1 cellular context compared by ENCODE assay signal in the genomic region with DNA sequence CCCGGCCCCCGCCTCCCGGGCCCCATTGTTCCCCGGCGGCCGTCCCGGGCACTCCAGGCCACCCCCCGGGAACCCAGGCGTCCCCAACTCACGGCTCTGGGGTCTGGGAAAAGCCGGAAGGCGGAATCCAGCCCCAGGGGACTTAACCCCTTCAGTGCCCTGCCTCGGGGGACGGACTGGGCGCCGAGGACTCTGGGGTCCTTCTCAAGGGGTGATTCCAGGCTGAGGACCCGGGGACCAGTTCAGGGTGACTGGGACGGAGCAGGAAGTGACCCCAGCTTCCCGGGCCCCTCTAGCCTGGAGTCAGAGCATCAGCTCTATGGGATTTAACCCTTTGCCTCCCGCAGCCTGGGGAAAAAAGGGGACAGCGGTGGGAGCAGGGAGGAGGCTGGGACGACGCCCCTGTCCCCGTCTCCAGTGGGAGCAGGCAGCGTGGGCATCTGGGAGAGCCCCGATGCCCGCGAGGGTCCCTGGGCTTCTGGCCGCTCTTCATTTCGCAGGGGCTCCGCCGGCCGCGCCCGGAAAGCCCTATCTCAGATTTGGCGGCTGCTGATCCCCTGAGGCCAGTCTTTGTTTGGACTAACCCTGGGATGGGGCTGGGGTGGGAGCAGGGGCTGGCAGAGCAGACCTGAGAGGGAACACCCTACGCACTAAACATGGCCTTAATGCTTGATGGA.
TF ChIP-seq lines count a peak whose summit lies in the region.

ZNF629 (minus strand) TSS at position 270 of the 677 bp plus-strand sequence. CDS start 2,723 bp downstream, outside the sequence.

TF ChIP-seq in HepG2, 621 proteins besides CTCF, POLR2A, EP300 and RAD21 (continued from another document and continues in another):
- TF ChIP-seq ARID3A (IDR thresholded peaks at IDR 0.05; ENCODE audit: low read depth, low read length): no peak
- no peak for TF ChIP-seq PREB (CRISPR knock-in tag; IDR thresholded peaks at IDR 0.05)
- no peak for TF ChIP-seq USF2 (IDR thresholded peaks at IDR 0.05; ENCODE audit: low read depth, low read length)
- no peak for TF ChIP-seq USF2 (CRISPR knock-in tag; IDR thresholded peaks at IDR 0.05; ENCODE audit: borderline replicate concordance)
- peak; percentile 64; the same call in 1 of the 2 replicates for TF ChIP-seq GFI1 (CRISPR knock-in tag; IDR thresholded peaks at IDR 0.05; ENCODE audit: borderline replicate concordance)
- TF ChIP-seq GMEB1 (CRISPR knock-in tag; IDR thresholded peaks at IDR 0.05; ENCODE audit: borderline replicate concordance): no peak
- TF ChIP-seq NFKBIZ (CRISPR knock-in tag; IDR thresholded peaks at IDR 0.05): no peak
- no peak for TF ChIP-seq CHD2 (IDR thresholded peaks at IDR 0.05; ENCODE audit: low read depth, low read length)
- TF ChIP-seq ZNF883 (CRISPR knock-in tag; IDR thresholded peaks at IDR 0.05; ENCODE audit: not compliant biosample characterization): no peak
- no peak for TF ChIP-seq ZBTB21 (CRISPR knock-in tag; IDR thresholded peaks at IDR 0.05)
- peak; percentile 35; the same call in 1 of the 2 replicates for TF ChIP-seq TFDP2 (CRISPR knock-in tag; IDR thresholded peaks at IDR 0.05)
- TF ChIP-seq POLR2G (IDR thresholded peaks at IDR 0.05; ENCODE audit: low read depth, low read length): peak; percentile 86
- no peak for TF ChIP-seq FOSL1 (CRISPR knock-in tag; IDR thresholded peaks at IDR 0.05; ENCODE audit: borderline replicate concordance)
- TF ChIP-seq ZNF264 (CRISPR knock-in tag; IDR thresholded peaks at IDR 0.05): no peak
- TF ChIP-seq ESRRA (CRISPR knock-in tag; IDR thresholded peaks at IDR 0.05; ENCODE audit: low read depth): no peak
- no peak for TF ChIP-seq SYNCRIP (IDR thresholded peaks at IDR 0.05; ENCODE audit: insufficient read depth, low read depth, low read length)
- no peak for TF ChIP-seq BCLAF1 (IDR thresholded peaks at IDR 0.05)
- TF ChIP-seq ZBTB7A (CRISPR knock-in tag; IDR thresholded peaks at IDR 0.05): peak; percentile 77
- TF ChIP-seq MXI1 (IDR thresholded peaks at IDR 0.05; ENCODE audit: borderline replicate concordance, low read depth, low read length): peak; percentile 44; the same call in 1 of the 3 replicates
- TF ChIP-seq, protein P1, sequence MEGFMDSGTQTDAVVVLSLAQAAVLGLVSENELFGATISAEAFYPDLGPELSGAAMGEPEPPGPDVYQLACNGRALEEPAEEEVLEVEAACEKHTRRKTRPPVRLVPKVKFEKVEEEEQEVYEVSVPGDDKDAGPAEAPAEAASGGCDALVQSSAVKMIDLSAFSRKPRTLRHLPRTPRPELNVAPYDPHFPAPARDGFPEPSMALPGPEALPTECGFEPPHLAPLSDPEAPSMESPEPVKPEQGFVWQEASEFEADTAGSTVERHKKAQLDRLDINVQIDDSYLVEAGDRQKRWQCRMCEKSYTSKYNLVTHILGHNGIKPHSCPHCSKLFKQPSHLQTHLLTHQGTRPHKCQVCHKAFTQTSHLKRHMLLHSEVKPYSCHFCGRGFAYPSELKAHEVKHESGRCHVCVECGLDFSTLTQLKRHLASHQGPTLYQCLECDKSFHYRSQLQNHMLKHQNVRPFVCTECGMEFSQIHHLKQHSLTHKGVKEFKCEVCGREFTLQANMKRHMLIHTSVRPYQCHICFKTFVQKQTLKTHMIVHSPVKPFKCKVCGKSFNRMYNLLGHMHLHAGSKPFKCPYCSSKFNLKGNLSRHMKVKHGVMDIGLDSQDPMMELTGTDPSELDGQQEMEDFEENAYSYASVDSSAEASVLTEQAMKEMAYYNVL (CRISPR knock-in tag; IDR thresholded peaks at IDR 0.05; ENCODE audit: borderline replicate concordance): no peak; the same call in 1 of the 2 replicates
- no peak for TF ChIP-seq ZNF260 (CRISPR knock-in tag; IDR thresholded peaks at IDR 0.05; ENCODE audit: borderline replicate concordance, low read depth)
- TF ChIP-seq ZNF691 (CRISPR knock-in tag; IDR thresholded peaks at IDR 0.05; ENCODE audit: borderline replicate concordance, low read depth): peak; percentile 82
- TF ChIP-seq ARNTL (CRISPR knock-in tag; IDR thresholded peaks at IDR 0.05): no peak; the same call in 1 of the 2 replicates
- 0 out of 2 replicates have a peak, but pooled peaks have one; percentile 38 for TF ChIP-seq DR1 (CRISPR knock-in tag; IDR thresholded peaks at IDR 0.05)
- TF ChIP-seq ZNF556 (CRISPR knock-in tag; IDR thresholded peaks at IDR 0.05; ENCODE audit: borderline replicate concordance): no peak; the same call in 1 of the 2 replicates
- TF ChIP-seq ZNF441 (CRISPR knock-in tag; IDR thresholded peaks at IDR 0.05; ENCODE audit: borderline replicate concordance): 0 out of 2 replicates have a peak, but pooled peaks have one; percentile 30
- peak; percentile 35; the same call in 1 of the 2 replicates for TF ChIP-seq NFIC (IDR thresholded peaks at IDR 0.05; ENCODE audit: low read length)
- no peak for TF ChIP-seq MXD4 (CRISPR knock-in tag; IDR thresholded peaks at IDR 0.05)
- peak; percentile 64 for TF ChIP-seq ZNF350 (CRISPR knock-in tag; IDR thresholded peaks at IDR 0.05; ENCODE audit: borderline replicate concordance, low read depth)
- TF ChIP-seq, protein P2, sequence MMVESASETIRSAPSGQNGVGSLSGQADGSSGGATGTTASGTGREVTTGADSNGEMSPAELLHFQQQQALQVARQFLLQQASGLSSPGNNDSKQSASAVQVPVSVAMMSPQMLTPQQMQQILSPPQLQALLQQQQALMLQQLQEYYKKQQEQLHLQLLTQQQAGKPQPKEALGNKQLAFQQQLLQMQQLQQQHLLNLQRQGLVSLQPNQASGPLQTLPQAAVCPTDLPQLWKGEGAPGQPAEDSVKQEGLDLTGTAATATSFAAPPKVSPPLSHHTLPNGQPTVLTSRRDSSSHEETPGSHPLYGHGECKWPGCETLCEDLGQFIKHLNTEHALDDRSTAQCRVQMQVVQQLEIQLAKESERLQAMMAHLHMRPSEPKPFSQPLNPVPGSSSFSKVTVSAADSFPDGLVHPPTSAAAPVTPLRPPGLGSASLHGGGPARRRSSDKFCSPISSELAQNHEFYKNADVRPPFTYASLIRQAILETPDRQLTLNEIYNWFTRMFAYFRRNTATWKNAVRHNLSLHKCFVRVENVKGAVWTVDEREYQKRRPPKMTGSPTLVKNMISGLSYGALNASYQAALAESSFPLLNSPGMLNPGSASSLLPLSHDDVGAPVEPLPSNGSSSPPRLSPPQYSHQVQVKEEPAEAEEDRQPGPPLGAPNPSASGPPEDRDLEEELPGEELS (CRISPR knock-in tag; IDR thresholded peaks at IDR 0.05): no peak; the same call in 1 of the 2 replicates
- TF ChIP-seq SAFB2 (CRISPR knock-in tag; IDR thresholded peaks at IDR 0.05; ENCODE audit: borderline replicate concordance, low read depth): peak; percentile 29; the same call in 1 of the 2 replicates
- no peak for TF ChIP-seq ZNF704 (CRISPR knock-in tag; IDR thresholded peaks at IDR 0.05; ENCODE audit: borderline replicate concordance)
